Comparison of ENCODE assay signal across 24 cellular contexts in the genomic region with DNA sequence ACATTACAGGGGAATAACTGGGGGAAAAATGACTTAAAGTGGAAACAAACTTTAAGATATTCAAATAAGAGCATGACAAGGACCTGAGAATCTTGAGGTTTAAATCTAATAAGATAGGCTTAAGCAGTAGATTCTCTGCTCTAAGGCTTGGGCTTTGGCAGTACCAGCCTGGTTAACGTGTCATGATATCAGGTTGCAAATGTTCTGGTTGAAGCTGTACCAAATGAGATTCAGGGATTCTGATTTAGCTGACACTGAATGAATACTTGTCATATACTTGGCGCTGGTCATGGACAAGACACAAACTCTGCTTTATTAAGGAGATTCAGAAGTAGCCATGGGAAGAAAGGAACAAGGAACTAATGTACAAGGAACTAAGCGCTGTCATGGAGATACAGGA. TPM values are rescaled to one million over a fixed set of nuclear protein-coding genes. Genes with fewer than 3 reads are reported as not detected.
DNase-seq lines count a peak whose midpoint lies in the region; ATAC-seq and TF ChIP-seq lines count a peak whose summit lies in the region.
"Had no signal": no experiment of that assay in that cellular context is flagged by ENCODE, and none has a peak within 500 bp of the region (broad histone marks: within the 10 kb centered on the region; RNA-seq: fewer than 3 reads in every experiment).

No MANE protein-coding gene starts in this region.

- peaks cover 45% of the 10 kb centered on the region for H3K4me1 ChIP-seq in PC-9 (replicated peaks; ENCODE audit: insufficient read depth)

- H3K27ac Mint-ChIP-seq in activated CD8-positive, alpha-beta T cell treated with anti-CD3 and anti-CD28 coated beads for 36 hours = peak overlapping the region; percentile 31
- no peak overlapping the region for H3K27ac Mint-ChIP-seq in activated CD8-positive, alpha-beta T cell treated with anti-CD3 and anti-CD28 coated beads, Interleukin-2, amount 10 ng/mL, durations not matched to agents 7 days and 5 days
- peak overlapping the region; percentile 52 for H3K27ac Mint-ChIP-seq in activated naive CD8-positive, alpha-beta T cell
- peak overlapping the region; percentile 44 for H3K27ac Mint-ChIP-seq in stimulated activated memory B cell treated with anti-CD40 and anti-IgM and Interleukin-4, amounts not matched to agents 10 μg/mL and 1 μg/mL and 100 μg/mL, for 72 hours
- H3K27ac Mint-ChIP-seq: activated CD4-positive, alpha-beta memory T cell treated with anti-CD3 and anti-CD28 coated beads, Interleukin-2, amount 10 ng/mL, durations not matched to agents 7 days and 5 days; H9; T-helper 1 cell treated with Interleukin-12 subunit alpha and Interleukin-12 subunit beta and Interleukin-4 antibody, amounts not matched to agents 30 μg/mL and 1 μg/mL, for 36 hours had no signal

- TF ChIP-seq CTCF in activated CD8-positive, alpha-beta T cell treated with anti-CD3 and anti-CD28 coated beads for 36 hours (IDR thresholded peaks at IDR 0.05) = no peak
- TF ChIP-seq CTCF in PC-9 (conservative IDR thresholded peaks at IDR 0.05) = no peak

- CTCF ChIA-PET in activated CD8-positive, alpha-beta T cell treated with anti-CD3 and anti-CD28 coated beads for 36 hours (lab: Charles Lee) = interaction anchor here (0.7 to 2.2 kb wide), 2 partner anchors 28 to 82 kb away, joined by 3 to 7 read pairs; no protein-coding TSS in a partner anchor
- CTCF ChIA-PET in activated CD8-positive, alpha-beta T cell treated with anti-CD3 and anti-CD28 coated beads, Interleukin-2, amount 10 ng/mL, durations not matched to agents 7 days and 5 days (lab: Charles Lee) = no interaction called here
- CTCF ChIA-PET in PC-9 (lab: Charles Lee) = no interaction called here

- no peaks in the 10 kb centered on the region for H3K27me3 Mint-ChIP-seq in activated CD8-positive, alpha-beta T cell treated with anti-CD3 and anti-CD28 coated beads for 36 hours
- H3K27me3 Mint-ChIP-seq in activated CD8-positive, alpha-beta T cell treated with anti-CD3 and anti-CD28 coated beads, Interleukin-2, amount 10 ng/mL, durations not matched to agents 7 days and 5 days (ENCODE audit: low read depth) = no peaks in the 10 kb centered on the region
- H3K27me3 Mint-ChIP-seq in activated naive CD8-positive, alpha-beta T cell = no peaks in the 10 kb centered on the region
- no peaks in the 10 kb centered on the region for H3K27me3 Mint-ChIP-seq in stimulated activated memory B cell treated with anti-CD40 and anti-IgM and Interleukin-4, amounts not matched to agents 10 μg/mL and 1 μg/mL and 100 μg/mL, for 72 hours
- H3K27me3 Mint-ChIP-seq: activated CD4-positive, alpha-beta memory T cell treated with anti-CD3 and anti-CD28 coated beads, Interleukin-2, amount 10 ng/mL, durations not matched to agents 7 days and 5 days had no signal

- H3K4me1 Mint-ChIP-seq in activated CD8-positive, alpha-beta T cell treated with anti-CD3 and anti-CD28 coated beads for 36 hours (ENCODE audit: low read depth) = peaks cover 71% of the 10 kb centered on the region
- H3K4me1 Mint-ChIP-seq in activated CD8-positive, alpha-beta T cell treated with anti-CD3 and anti-CD28 coated beads, Interleukin-2, amount 10 ng/mL, durations not matched to agents 7 days and 5 days (ENCODE audit: low read depth) = peaks cover 16% of the 10 kb centered on the region
- peaks cover 78% of the 10 kb centered on the region for H3K4me1 Mint-ChIP-seq in activated naive CD8-positive, alpha-beta T cell (ENCODE audit: low read depth)
- peaks cover 78% of the 10 kb centered on the region for H3K4me1 Mint-ChIP-seq in stimulated activated memory B cell treated with anti-CD40 and anti-IgM and Interleukin-4, amounts not matched to agents 10 μg/mL and 1 μg/mL and 100 μg/mL, for 72 hours

- no peak overlapping the region for H3K27ac ChIP-seq in PC-9
- H3K27ac ChIP-seq: C4-2B, uterus, VCaP had no signal

- no peaks in the 10 kb centered on the region for H3K27me3 ChIP-seq in PC-9 (ENCODE audit: insufficient read depth, low read depth)
- H3K27me3 ChIP-seq: uterus had no signal

- POLR2A ChIA-PET in activated CD8-positive, alpha-beta T cell treated with anti-CD3 and anti-CD28 coated beads for 36 hours (lab: Charles Lee) = no interaction called here
- POLR2A ChIA-PET in activated CD8-positive, alpha-beta T cell treated with anti-CD3 and anti-CD28 coated beads, Interleukin-2, amount 10 ng/mL, durations not matched to agents 7 days and 5 days (lab: Charles Lee) = no interaction called here
- POLR2A ChIA-PET in PC-9 (lab: Charles Lee; ENCODE audit: unreplicated experiment) = interaction anchor here (0.7 kb wide), 1 partner anchor 24 kb away, joined by 4 read pairs; no protein-coding TSS in a partner anchor

- in situ Hi-C loops in G401 (cut with HindIII; ENCODE audit: low sequenced_read_pairs) = no loop called here

- H3K4me3 ChIP-seq in PC-9 = no peak overlapping the region
- H3K4me3 ChIP-seq: uterus had no signal

- H4K20me1 ChIP-seq in PC-9 (ENCODE audit: insufficient read depth) = no peaks in the 10 kb centered on the region

- intact Hi-C loops in activated CD8-positive, alpha-beta T cell treated with anti-CD3 and anti-CD28 coated beads for 36 hours (cut with micrococcal nuclease) = no loop called here
- intact Hi-C loops in PC-9 (cut with micrococcal nuclease; ENCODE audit: unreplicated experiment) = loop anchor here (10.0 kb wide), 1 partner anchor 174 kb away; a partner anchor contains a TSS

- peaks cover 20% of the 10 kb centered on the region; the same call in 1 of the 2 replicates for H3F3A ChIP-seq in PC-9 (ENCODE audit: insufficient read depth, low read depth)

- H3K4me3 Mint-ChIP-seq in activated CD8-positive, alpha-beta T cell treated with anti-CD3 and anti-CD28 coated beads for 36 hours = no peak overlapping the region
- H3K4me3 Mint-ChIP-seq in activated CD8-positive, alpha-beta T cell treated with anti-CD3 and anti-CD28 coated beads, Interleukin-2, amount 10 ng/mL, durations not matched to agents 7 days and 5 days = no peak overlapping the region
- H3K4me3 Mint-ChIP-seq in activated naive CD8-positive, alpha-beta T cell = no peak overlapping the region
- H3K4me3 Mint-ChIP-seq in stimulated activated memory B cell treated with anti-CD40 and anti-IgM and Interleukin-4, amounts not matched to agents 10 μg/mL and 1 μg/mL and 100 μg/mL, for 72 hours = no peak overlapping the region
- H3K4me3 Mint-ChIP-seq: activated CD4-positive, alpha-beta memory T cell treated with anti-CD3 and anti-CD28 coated beads, Interleukin-2, amount 10 ng/mL, durations not matched to agents 7 days and 5 days; H9; T-helper 1 cell treated with Interleukin-12 subunit alpha and Interleukin-12 subunit beta and Interleukin-4 antibody, amounts not matched to agents 30 μg/mL and 1 μg/mL, for 36 hours had no signal

- H3K79me2 ChIP-seq in PC-9 (ENCODE audit: low read depth) = peaks cover 28% of the 10 kb centered on the region

- no peak for ATAC-seq in activated CD8-positive, alpha-beta T cell treated with anti-CD3 and anti-CD28 coated beads for 36 hours
- no peak for ATAC-seq in activated CD8-positive, alpha-beta T cell treated with anti-CD3 and anti-CD28 coated beads, Interleukin-2, amount 10 ng/mL, durations not matched to agents 7 days and 5 days
- no peak for ATAC-seq in stimulated activated memory B cell treated with anti-CD40 and anti-IgM and Interleukin-4, amounts not matched to agents 10 μg/mL and 1 μg/mL and 100 μg/mL, for 72 hours

- no peaks in the 10 kb centered on the region for H3K36me3 ChIP-seq in PC-9 (ENCODE audit: low read depth)
- H3K36me3 ChIP-seq: uterus had no signal

- no peaks in the 10 kb centered on the region for H3K9me3 ChIP-seq in PC-9 (ENCODE audit: insufficient read depth, low read depth)
- H3K9me3 ChIP-seq: uterus had no signal

- no peak overlapping the region for H3K4me2 ChIP-seq in PC-9

- no peak overlapping the region for H2AFZ ChIP-seq in PC-9

- no peaks in the 10 kb centered on the region for H3K9me3 Mint-ChIP-seq in activated CD8-positive, alpha-beta T cell treated with anti-CD3 and anti-CD28 coated beads for 36 hours
- H3K9me3 Mint-ChIP-seq in activated CD8-positive, alpha-beta T cell treated with anti-CD3 and anti-CD28 coated beads, Interleukin-2, amount 10 ng/mL, durations not matched to agents 7 days and 5 days (ENCODE audit: insufficient read depth) = no peaks in the 10 kb centered on the region
- H3K9me3 Mint-ChIP-seq in activated naive CD8-positive, alpha-beta T cell (ENCODE audit: low read depth) = no peaks in the 10 kb centered on the region
- H3K9me3 Mint-ChIP-seq in stimulated activated memory B cell treated with anti-CD40 and anti-IgM and Interleukin-4, amounts not matched to agents 10 μg/mL and 1 μg/mL and 100 μg/mL, for 72 hours = no peaks in the 10 kb centered on the region
- H3K9me3 Mint-ChIP-seq: activated CD4-positive, alpha-beta memory T cell treated with anti-CD3 and anti-CD28 coated beads, Interleukin-2, amount 10 ng/mL, durations not matched to agents 7 days and 5 days; H9; T-helper 1 cell treated with Interleukin-12 subunit alpha and Interleukin-12 subunit beta and Interleukin-4 antibody, amounts not matched to agents 30 μg/mL and 1 μg/mL, for 36 hours had no signal

- H3K9me2 ChIP-seq in PC-9 (ENCODE audit: insufficient read depth) = no peaks in the 10 kb centered on the region

- H3K36me3 Mint-ChIP-seq in activated CD8-positive, alpha-beta T cell treated with anti-CD3 and anti-CD28 coated beads for 36 hours (ENCODE audit: low read depth) = peaks cover 6% of the 10 kb centered on the region
- H3K36me3 Mint-ChIP-seq in activated CD8-positive, alpha-beta T cell treated with anti-CD3 and anti-CD28 coated beads, Interleukin-2, amount 10 ng/mL, durations not matched to agents 7 days and 5 days (ENCODE audit: low read depth) = no peaks in the 10 kb centered on the region
- H3K36me3 Mint-ChIP-seq in activated naive CD8-positive, alpha-beta T cell = peaks cover 3% of the 10 kb centered on the region
- H3K36me3 Mint-ChIP-seq in stimulated activated memory B cell treated with anti-CD40 and anti-IgM and Interleukin-4, amounts not matched to agents 10 μg/mL and 1 μg/mL and 100 μg/mL, for 72 hours = peaks cover 32% of the 10 kb centered on the region

- no TSS peak for BruUV-seq in PC-9 (replicated peaks; lab: Mats Ljungman, UMichigan)

- DNase-seq in activated CD8-positive, alpha-beta T cell treated with anti-CD3 and anti-CD28 coated beads for 36 hours = no peak
- no peak for DNase-seq in activated CD8-positive, alpha-beta T cell treated with anti-CD3 and anti-CD28 coated beads, Interleukin-2, amount 10 ng/mL, durations not matched to agents 7 days and 5 days
- DNase-seq in islet precursor cell (peak; percentile 55), COLO668 (lab: John Stamatoyannopoulos, UW; ENCODE audit: unreplicated experiment) (no peak), PC-9 (no peak), G401 (ENCODE audit: low spot score) (no peak)
- DNase-seq: activated CD4-positive, alpha-beta memory T cell treated with anti-CD3 and anti-CD28 coated beads, Interleukin-2, amount 10 ng/mL, durations not matched to agents 7 days and 5 days; activated T-cell treated with anti-CD3 and anti-CD28 coated beads, Interleukin-2, amount 50 U/mL, for 48 hours; DMS53; H9; left colon; NCI-H1417 treated with DMSO at 0.1 percent for 48 hours; NCI-H2171; NCI-H526 treated with DMSO at 0.1 percent for 48 hours; OCI-M1; SIG-M5; stimulated activated CD4-positive, alpha-beta T cell treated with anti-CD3 and anti-CD28 coated beads, Interleukin-1b, Interleukin-23, amount 100 ng/mL, for 48 hours; substantia nigra; uterus had no signal

RNA-seq across cellular contexts. Expression of a gene that starts 6.1 kb away (rescaled TPM):
- 10 to 100 TPM; 11.9 to 13.2 TPM for total RNA-seq in activated CD8-positive, alpha-beta T cell treated with anti-CD3 and anti-CD28 coated beads for 36 hours
- 1 to 10 TPM; 5.9 to 6.4 TPM for total RNA-seq in activated CD8-positive, alpha-beta T cell treated with anti-CD3 and anti-CD28 coated beads, Interleukin-2, amount 10 ng/mL, durations not matched to agents 7 days and 5 days
- total RNA-seq in PC-9 (2021) = 34.6 and 35.1 TPM in 2 replicates
- 12.7 and 12.9 TPM in 2 replicates for total RNA-seq in G401 (2014; rRNA removed; shearing (Covaris generic))

RNA-seq across cellular contexts. Expression of a gene that starts 48.9 kb away (rescaled TPM):
- total RNA-seq in activated CD8-positive, alpha-beta T cell treated with anti-CD3 and anti-CD28 coated beads for 36 hours = 1 to 10 TPM; 8.3 to 9.5 TPM
- total RNA-seq in activated CD8-positive, alpha-beta T cell treated with anti-CD3 and anti-CD28 coated beads, Interleukin-2, amount 10 ng/mL, durations not matched to agents 7 days and 5 days = 1 to 10 TPM; 5.4 to 6.6 TPM
- 8.4 and 12.9 TPM in 2 replicates for total RNA-seq in PC-9 (2021)
- total RNA-seq in G401 (2014; rRNA removed; shearing (Covaris generic)) = 7.4 and 8.1 TPM in 2 replicates
